In genomic region chr3:77254967-77255831, GRCh38 we compare ENCODE assay signal across 8 cellular contexts.
DNase-seq lines count a peak whose midpoint lies in the region; ATAC-seq, FAIRE-seq and TF ChIP-seq lines count a peak whose summit lies in the region.

No MANE protein-coding gene starts in this region.

- DNase-seq in CD1c-positive myeloid dendritic cell (ENCODE audit: extremely low spot score) (peak; percentile 15), NCI-H510A treated with DMSO at 0.1 percent for 48 hours (lab: John Stamatoyannopoulos, UW) (peak; percentile 75), brain microvascular endothelial cell (peak; percentile 56), kidney (no peak), upper lobe of left lung (peak in 1 of 2 donors; percentile 25), NCI-H226 (no peak)

- H3K4me1 ChIP-seq in kidney (ENCODE audit: control insufficient read depth in 1 of 2, insufficient read depth in 1 of 2, low read depth in 1 of 2, low read length in 2 of 2) (no peaks in the 10 kb centered on the region), upper lobe of left lung (no peaks in the 10 kb centered on the region)

- no peaks in the 10 kb centered on the region for H3K36me3 ChIP-seq in brain microvascular endothelial cell (replicated peaks)
- no peaks in the 10 kb centered on the region for H3K36me3 ChIP-seq in kidney (ENCODE audit: control insufficient read depth in 1 of 2, insufficient read depth in 2 of 2, low read length in 2 of 2)
- H3K36me3 ChIP-seq in upper lobe of left lung, result no peaks in the 10 kb centered on the region

- H3K4me3 ChIP-seq in brain microvascular endothelial cell (ENCODE audit: low read depth, low read length) (no peak overlapping the region), kidney (ENCODE audit: low read length in 2 of 2) (no peak overlapping the region), upper lobe of left lung (no peak overlapping the region)

- H3K9ac ChIP-seq in kidney (ENCODE audit: low read length in 2 of 2), result no peak overlapping the region

- no peak for TF ChIP-seq POLR2A in upper lobe of left lung (IDR thresholded peaks at IDR 0.05)

- H3K9me3 ChIP-seq in kidney (ENCODE audit: control insufficient read depth in 1 of 2, low read length in 2 of 2), result no peaks in the 10 kb centered on the region
- no peaks in the 10 kb centered on the region for H3K9me3 ChIP-seq in upper lobe of left lung

- intact Hi-C loops in kidney (cut with DNase I), result loop anchor here (10.0 kb wide), 1 partner anchor 220 kb away; no protein-coding TSS in a partner anchor

- TF ChIP-seq CTCF in brain microvascular endothelial cell (IDR thresholded peaks at IDR 0.05; ENCODE audit: low read depth, low read length, missing control alignments) (peak; percentile 66), kidney (IDR thresholded peaks at IDR 0.05; ENCODE audit: borderline replicate concordance, extremely low read depth, insufficient read depth) (peak; percentile 67), upper lobe of left lung (IDR thresholded peaks at IDR 0.05) (peak; percentile 33 to 71 (median 54))

- no peak for FAIRE-seq in kidney (lab: Jason Lieb, UNC)

- ATAC-seq in GM18870 (IDR thresholded peaks at IDR 0.05; ENCODE audit: unreplicated experiment) (peak; percentile 94), HG03432 (IDR thresholded peaks at IDR 0.05; ENCODE audit: unreplicated experiment) (peak; percentile 91), upper lobe of left lung (ENCODE audit: low FRiP score in 2 of 2) (peak; percentile 63 to 77)

- H3K27ac ChIP-seq in brain microvascular endothelial cell (no peak overlapping the region), kidney (ENCODE audit: low read depth in 2 of 2, low read length in 2 of 2) (no peak overlapping the region), upper lobe of left lung (no peak overlapping the region)

- TF ChIP-seq EP300 in upper lobe of left lung (IDR thresholded peaks at IDR 0.05), result no peak

- in situ Hi-C loops in brain microvascular endothelial cell (cut with HindIII; ENCODE audit: low pct_ligation_motif_present, low sequenced_read_pairs), result no loop called here

- no peaks in the 10 kb centered on the region for H3K27me3 ChIP-seq in brain microvascular endothelial cell (replicated peaks)
- H3K27me3 ChIP-seq in upper lobe of left lung, result no peaks in the 10 kb centered on the region

- 62 to 70% methylated on average over 3 of the region's 3 CpGs for WGBS in upper lobe of left lung, 2 donors

Comparison
In these comparisons a context has a peak if more than half of its experiments do, and no peak if none do; other contexts are left out.
1. DNase-seq: peak in CD1c-positive myeloid dendritic cell (single experiment), NCI-H510A treated with DMSO at 0.1 percent for 48 hours (single experiment) and brain microvascular endothelial cell (single experiment); none in kidney (single experiment) and NCI-H226 (single experiment).
2. Peak in every context shown above with its lines, with median percentiles within 50 percentile points of each other: ATAC-seq and CTCF ChIP-seq.